In genomic region chr1:112704908-112705627, GRCh38 we compare ENCODE assay signal across 7 cellular contexts. TPM values are rescaled to one million over a fixed set of nuclear protein-coding genes. Genes with fewer than 3 reads are reported as not detected.
DNase-seq lines count a peak whose midpoint lies in the region; ATAC-seq lines count a peak whose summit lies in the region.

No MANE protein-coding gene starts in this region.

- H3K27ac ChIP-seq in adipose tissue (ENCODE audit: low read depth, low read length) (peak overlapping the region; percentile 77), trophoblast cell (ENCODE audit: low read depth, low read length) (peak overlapping the region; percentile 80)

- peaks cover 27 to 36% of the 10 kb centered on the region in 2 experiments for H3K36me3 ChIP-seq in trophoblast cell (ENCODE audit: control insufficient read depth in 1 of 2, insufficient read depth in 2 of 2, low read length in 2 of 2)

- H3K4me2 ChIP-seq in trophoblast cell (ENCODE audit: low read length), result peak overlapping the region; percentile 81

- in situ Hi-C loops in G401 (cut with HindIII; ENCODE audit: low sequenced_read_pairs), result no loop called here

- H3K23ac ChIP-seq in trophoblast cell (ENCODE audit: low read length), result no peak overlapping the region

- peak; percentile 59 for ATAC-seq in GM21360 (IDR thresholded peaks at IDR 0.05; ENCODE audit: unreplicated experiment)

- H3K79me1 ChIP-seq in trophoblast cell (ENCODE audit: low read length), result peaks cover 28% of the 10 kb centered on the region

- peak overlapping the region; percentile 26 for H2BK12ac ChIP-seq in trophoblast cell (ENCODE audit: low read length)

- H3K4me1 ChIP-seq in trophoblast cell (ENCODE audit: control insufficient read depth in 1 of 2, insufficient read depth in 2 of 2, low read length in 2 of 2), result peaks cover 33 to 40% of the 10 kb centered on the region in 2 experiments

- 5 to 6% (median 6%) methylated on average over 13 of the region's 13 CpGs for WGBS in adipose tissue, 3 donors
- WGBS in trophoblast cell (ENCODE audit: extremely low coverage, insufficient coverage, insufficient read length), result no CpG with 5 or more reads among the region's 13 CpGs

- peak overlapping the region; percentile 74 for H2BK5ac ChIP-seq in trophoblast cell (ENCODE audit: low read depth, low read length, poor library complexity)

- peak overlapping the region; percentile 81 for H3K18ac ChIP-seq in trophoblast cell (ENCODE audit: low read length)

- H3K79me2 ChIP-seq in trophoblast cell (ENCODE audit: control insufficient read depth, insufficient read depth, low read length, poor library complexity), result peaks cover 24% of the 10 kb centered on the region

- no peak overlapping the region for H2AFZ ChIP-seq in trophoblast cell (ENCODE audit: insufficient read depth, low read length, poor library complexity)

- DNase-seq in G401 (ENCODE audit: low spot score) (peak; percentile 69), HK-2 (ENCODE audit: unreplicated experiment) (peak; percentile 97), OCI-M1 (lab: John Stamatoyannopoulos, UW) (peak; percentile 96), cardiac septum (ENCODE audit: low spot score) (peak; percentile 92), trophoblast cell (peak; percentile 77 to 93)

- H3K4ac ChIP-seq in trophoblast cell (ENCODE audit: low read depth, low read length), result peak overlapping the region; percentile 85

- H3K27me3 ChIP-seq in trophoblast cell (ENCODE audit: insufficient read depth, low read length), result no peaks in the 10 kb centered on the region

- H4K8ac ChIP-seq in trophoblast cell (ENCODE audit: low read depth, low read length), result no peak overlapping the region

- H3K9ac ChIP-seq in trophoblast cell (ENCODE audit: low read length), result no peak overlapping the region

- H3K14ac ChIP-seq in trophoblast cell (ENCODE audit: low read length), result peak overlapping the region; percentile 63

- peak overlapping the region; percentile 39 for H2BK120ac ChIP-seq in trophoblast cell (ENCODE audit: insufficient read depth, low read length, poor library complexity)

- no peak overlapping the region for H4K12ac ChIP-seq in trophoblast cell (ENCODE audit: low read depth, low read length)

- peak overlapping the region; percentile 89 for H3K4me3 ChIP-seq in trophoblast cell (ENCODE audit: low read depth, low read length)

- H2AK5ac ChIP-seq in trophoblast cell (ENCODE audit: low read length), result peak overlapping the region; percentile 72

- intact Hi-C loops in cardiac septum (cut with DNase I), result no loop called here

- peak overlapping the region; percentile 34 for H4K91ac ChIP-seq in trophoblast cell (ENCODE audit: low read depth, low read length)

- H3K9me3 ChIP-seq in trophoblast cell (ENCODE audit: insufficient read depth, low read depth, low read length), result no peaks in the 10 kb centered on the region

RNA-seq across cellular contexts. Expression of gene RHOC, which starts 1.9 kb away (rescaled TPM):
- total RNA-seq in G401 (2014; rRNA removed; shearing (Covaris generic)), result 381 and 425 TPM in 2 replicates
- polyA plus RNA-seq in adipose tissue, result 100 to 1,000 TPM in 2 of 3 donors, 10 to 100 TPM in 1; 91.9 to 321 (median 266) TPM
- 270 TPM for total RNA-seq in cardiac septum
- polyA plus RNA-seq in trophoblast cell (2013), result 286 and 295 TPM in 2 replicates

RNA-seq across cellular contexts. Expression of gene PPM1J, which starts 10.1 kb away (rescaled TPM):
- total RNA-seq in G401 (2014; rRNA removed; shearing (Covaris generic)), result 10.1 and 13.2 TPM in 2 replicates
- polyA plus RNA-seq in adipose tissue, result 1 to 10 TPM in 1 of 3 donors, under 1 TPM in 2; 0.62 to 2.1 (median 0.67) TPM
- total RNA-seq in cardiac septum, result 10.7 TPM
- polyA plus RNA-seq in trophoblast cell (2013), result 2.2 and 2.3 TPM in 2 replicates

RNA-seq across cellular contexts. Expression of gene MOV10, which starts 30.6 kb away (rescaled TPM):
- 61.1 and 73.7 TPM in 2 replicates for total RNA-seq in G401 (2014; rRNA removed; shearing (Covaris generic))
- 10 to 100 TPM; 18.4 to 38.2 (median 29.3) TPM for polyA plus RNA-seq in adipose tissue
- 18.3 TPM for total RNA-seq in cardiac septum
- polyA plus RNA-seq in trophoblast cell (2013), result 55.1 and 55.6 TPM in 2 replicates

Comparison
In these comparisons a context has a peak if more than half of its experiments do, and no peak if none do; other contexts are left out.
1. Peak in every context shown above with its lines: DNase-seq, ATAC-seq, H3K4me3 ChIP-seq and H3K27ac ChIP-seq.